In genomic region chr10:132564690-132565089, GRCh38 we compare ENCODE assay signal across 26 cellular contexts.
"Had no signal": no experiment of that assay in that cellular context is flagged by ENCODE, and none has a peak within 500 bp of the region (broad histone marks: within the 10 kb centered on the region; RNA-seq: fewer than 3 reads in every experiment).

No MANE protein-coding gene starts in this region.

- H3K4me3 ChIP-seq: adrenal gland, breast epithelium, coronary artery, esophagus muscularis mucosa, gastrocnemius medialis, left ventricle myocardium inferior, ovary, psoas muscle, skin epidermis, stomach, transverse colon, uterus had no signal

- H3K36me3 ChIP-seq: adrenal gland, breast epithelium, esophagus muscularis mucosa, gastrocnemius medialis, left ventricle myocardium inferior, ovary, stomach, transverse colon, uterus had no signal

- H3K4me3 Mint-ChIP-seq: activated CD4-positive, alpha-beta T cell treated with anti-CD3 and anti-CD28 coated beads for 36 hours; activated naive CD8-positive, alpha-beta T cell; activated T-cell treated with anti-CD3 and anti-CD28 coated beads, Interleukin-2, amount 50 U/mL, for 24 hours; natural killer cell had no signal

- H3K4me1 ChIP-seq: breast epithelium had no signal

- H3K9me3 Mint-ChIP-seq: activated B cell treated with CpG ODN at 0.5 μM for 24 hours; activated T-cell treated with anti-CD3 and anti-CD28 coated beads, Interleukin-2, amount 50 U/mL, for 24 hours; activated T-helper 2 cell treated with anti-CD3 and anti-CD28 coated beads, Interferon-gamma antibody, Interleukin-2, Interleukin-4, amounts not matched to agents 10 μg/mL and 5 μg/mL and 100 μg/mL, durations not matched to agents 14 hours and 24 hours and 36 hours; natural killer cell; stimulated activated memory B cell treated with anti-CD40 and anti-IgM and Interleukin-4, amounts not matched to agents 10 μg/mL and 1 μg/mL and 100 μg/mL, for 72 hours had no signal

- H3K27me3 Mint-ChIP-seq: activated B cell treated with CpG ODN at 0.5 μM for 24 hours; activated CD4-positive, alpha-beta T cell treated with anti-CD3 and anti-CD28 coated beads for 36 hours; activated naive CD8-positive, alpha-beta T cell; activated T-cell treated with anti-CD3 and anti-CD28 coated beads, Interleukin-2, amount 50 U/mL, for 24 hours; stimulated activated memory B cell treated with anti-CD40 and anti-IgM and Interleukin-4, amounts not matched to agents 10 μg/mL and 1 μg/mL and 100 μg/mL, for 72 hours had no signal

- H3K27ac ChIP-seq: adrenal gland, breast epithelium, coronary artery, esophagus muscularis mucosa, gastrocnemius medialis, left ventricle myocardium inferior, ovary, psoas muscle, skin epidermis, stomach, transverse colon, uterus had no signal

- H3K27ac Mint-ChIP-seq: activated B cell treated with CpG ODN at 0.5 μM for 24 hours; activated CD4-positive, alpha-beta T cell treated with anti-CD3 and anti-CD28 coated beads for 36 hours; activated naive CD8-positive, alpha-beta T cell; activated T-cell treated with anti-CD3 and anti-CD28 coated beads, Interleukin-2, amount 50 U/mL, for 24 hours; activated T-helper 2 cell treated with anti-CD3 and anti-CD28 coated beads, Interferon-gamma antibody, Interleukin-2, Interleukin-4, amounts not matched to agents 10 μg/mL and 5 μg/mL and 100 μg/mL, durations not matched to agents 14 hours and 24 hours and 36 hours; natural killer cell had no signal

- DNase-seq: activated B cell treated with CpG ODN at 0.5 μM for 24 hours; activated CD4-positive, alpha-beta T cell treated with anti-CD3 and anti-CD28 coated beads for 36 hours; activated CD4-positive, alpha-beta T cell treated with anti-CD3 and anti-CD28 coated beads, Interleukin-2, amount 50 U/mL, for 4 hours; activated CD8-positive, alpha-beta memory T cell treated with anti-CD3 and anti-CD28 coated beads for 24 hours; activated CD8-positive, alpha-beta memory T cell treated with anti-CD3 and anti-CD28 coated beads, Interleukin-2, amount 50 U/mL, for 4 hours; activated naive CD4-positive, alpha-beta T cell; activated T-cell treated with anti-CD3 and anti-CD28 coated beads, Interleukin-2, amount 50 U/mL, for 24 hours; gastrocnemius medialis; hypothalamus; left ventricle myocardium inferior; midbrain; natural killer cell; psoas muscle; stimulated activated CD4-positive, alpha-beta T cell treated with anti-CD3 and anti-CD28 coated beads, Interleukin-2, amount 100 ng/mL, for 24 hours; stomach; transverse colon; uterus had no signal

- H3K9me3 ChIP-seq: adrenal gland, breast epithelium, esophagus muscularis mucosa, gastrocnemius medialis, left ventricle myocardium inferior, ovary, psoas muscle, stomach, transverse colon, uterus had no signal

- H3K27me3 ChIP-seq: adrenal gland, breast epithelium, esophagus muscularis mucosa, gastrocnemius medialis, ovary, stomach, transverse colon, uterus had no signal

- ATAC-seq: activated CD4-positive, alpha-beta T cell treated with anti-CD3 and anti-CD28 coated beads for 36 hours; natural killer cell had no signal

- H3K36me3 Mint-ChIP-seq: activated naive CD8-positive, alpha-beta T cell; natural killer cell had no signal
